8 cellular contexts compared by ENCODE assay signal in the genomic region with DNA sequence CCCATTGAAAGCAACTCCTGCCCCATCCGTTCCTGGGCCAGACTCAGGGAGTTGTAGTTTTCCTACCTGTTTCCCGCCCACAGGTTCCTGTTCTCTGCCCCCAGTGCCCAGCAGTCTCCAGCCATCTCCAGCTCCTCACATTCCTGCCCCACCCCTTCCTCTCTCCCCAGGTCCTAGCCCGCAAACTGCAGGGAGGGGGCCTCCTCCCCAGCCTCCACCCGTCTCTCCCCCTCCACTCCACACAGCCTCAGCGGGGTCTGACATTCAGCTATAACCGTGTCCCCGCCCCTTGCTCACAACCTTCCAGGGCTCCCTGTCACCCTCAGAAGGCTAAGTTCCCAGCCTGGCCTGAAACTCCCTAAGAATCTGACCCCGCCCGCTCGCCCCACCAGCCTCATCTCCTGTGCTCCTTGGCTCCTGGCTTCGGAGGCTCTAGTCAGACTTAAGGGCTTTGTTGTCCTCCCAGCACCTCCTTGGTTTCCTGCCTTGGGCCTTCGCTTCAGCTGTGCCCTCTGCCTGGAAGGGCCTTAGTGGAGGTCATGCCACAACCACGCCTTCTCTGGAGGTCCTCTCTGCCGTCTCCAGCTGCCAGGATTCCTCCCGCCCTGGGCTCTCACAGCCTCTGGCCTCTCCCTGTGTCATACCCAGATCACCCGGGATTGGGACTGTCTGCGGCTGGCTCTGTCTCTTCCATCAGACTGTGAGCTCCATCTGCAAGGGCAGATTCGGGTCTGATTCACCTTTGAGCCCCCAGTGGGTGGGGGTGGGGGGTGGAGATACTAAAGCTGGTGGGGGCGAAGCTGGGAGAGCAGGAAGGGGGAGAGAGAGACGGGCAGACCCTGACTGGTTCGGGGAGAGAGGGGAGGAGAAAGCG. TPM values are rescaled to one million over a fixed set of nuclear protein-coding genes. Genes with fewer than 3 reads are reported as not detected.
DNase-seq lines count a peak whose midpoint lies in the region; ATAC-seq and TF ChIP-seq lines count a peak whose summit lies in the region.

No MANE protein-coding gene starts in this region.

- peak overlapping the region; percentile 92 for H2AFZ ChIP-seq in PC-3 (ENCODE audit: low read length)

- peaks cover 11% of the 10 kb centered on the region for H4K20me1 ChIP-seq in PC-3 (ENCODE audit: low read length)

- H3K79me2 ChIP-seq in PC-3 (ENCODE audit: low read length) = peaks cover 65% of the 10 kb centered on the region

- peak overlapping the region; percentile 91 for H3K4me2 ChIP-seq in PC-3 (ENCODE audit: low read length)

- H3K4me1 ChIP-seq in PC-3 (ENCODE audit: insufficient read depth, low read length) (peaks cover 42% of the 10 kb centered on the region), spleen (peaks cover 3 to 66% (median 41%) of the 10 kb centered on the region in 6 donors)

- H3F3A ChIP-seq in PC-3 (ENCODE audit: low read length, unreplicated experiment) = no peaks in the 10 kb centered on the region

- H3K9ac ChIP-seq in PC-3 (ENCODE audit: low read length) = peak overlapping the region; percentile 74

- no peaks in the 10 kb centered on the region for H3K9me2 ChIP-seq in PC-3 (replicated peaks; ENCODE audit: low read length)

- H3K36me3 ChIP-seq in PC-3 (ENCODE audit: low read depth, low read length) (peaks cover under 1% of the 10 kb centered on the region), spleen (no peaks in the 10 kb centered on the region)

- WGBS in spleen, 5 donors = 18 to 28% (median 27%) methylated on average over 22 of the region's 22 CpGs

- ATAC-seq in PC-3 (peak; percentile 46), GM21786 (IDR thresholded peaks at IDR 0.05; ENCODE audit: unreplicated experiment) (no peak)

- H3K27ac ChIP-seq in PC-3 (ENCODE audit: low read length) (peak overlapping the region; percentile 62), spleen (peak overlapping the region in 7 of 8 donors; percentile 70 to 93 (median 87))

- no peak for TF ChIP-seq CTCF in GM10266 (IDR thresholded peaks at IDR 0.05; ENCODE audit: control insufficient read depth, insufficient read depth, low read depth, missing control alignments)
- TF ChIP-seq CTCF in PC-3 (conservative IDR thresholded peaks at IDR 0.05; ENCODE audit: low read depth, low read length) = no peak
- no peak for TF ChIP-seq CTCF in spleen (IDR thresholded peaks at IDR 0.05 in 8 of 11, conservative IDR thresholded peaks at IDR 0.05 in 3 of 11)

- POLR2A ChIA-PET in PC-3 (lab: Charles Lee; ENCODE audit: unreplicated experiment) = no interaction called here

- peak; percentile 21 for DNase-seq in GM10266 (ENCODE audit: extremely low spot score)
- peak; percentile 62 for DNase-seq in PC-3
- peak; percentile 53 for DNase-seq in cerebellum (ENCODE audit: low spot score)
- peak; percentile 65 for DNase-seq in kidney glomerular epithelial cell (lab: John Stamatoyannopoulos, UW)
- peak; percentile 77 for DNase-seq in spleen
- no peak for DNase-seq in HUDEP-2 (lab: John Stamatoyannopoulos, UW; ENCODE audit: unreplicated experiment in 76 of 76)
- DNase-seq in GOT3 (lab: John Stamatoyannopoulos, UW) = no peak

- H3K4me3 ChIP-seq in PC-3 (ENCODE audit: low read length) (peak overlapping the region; percentile 76), spleen (peak overlapping the region in 6 of 8 donors; percentile 2 to 84 (median 68))

- H3K27me3 ChIP-seq in PC-3 (ENCODE audit: low read length) (no peaks in the 10 kb centered on the region), spleen (replicated peaks in 1 of 7) (peaks cover 0 to 70% (median 20%) of the 10 kb centered on the region in 7 donors)

- CTCF ChIA-PET in PC-3 (lab: Charles Lee) = interaction anchor here (1.2 kb wide), 1 partner anchor 27 kb away, joined by 6 read pairs; no protein-coding TSS in a partner anchor

- TSS peak; percentile 70 for BruUV-seq in PC-3 (replicated peaks; lab: Mats Ljungman, UMichigan)

- no peak for TF ChIP-seq POLR2A in spleen (IDR thresholded peaks at IDR 0.05)

- H3K9me3 ChIP-seq in PC-3 (ENCODE audit: low read length) (no peaks in the 10 kb centered on the region), spleen (peaks cover 0 to 12% (median 0%) of the 10 kb centered on the region in 8 donors)

- intact Hi-C loops in PC-3 (cut with micrococcal nuclease) (no loop called here), spleen (cut with DNase I; ENCODE audit: low total_unique reads) (no loop called here)

RNA-seq across cellular contexts. Expression of a gene that starts 5.1 kb away (rescaled TPM):
- total RNA-seq in PC-3 (2014; rRNA removed) = 10.1 and 12.2 TPM in 2 replicates
- 3.8 TPM for total RNA-seq in cerebellum
- total RNA-seq in spleen = 10 to 100 TPM; 16.4 to 29.3 (median 20.1) TPM
- polyA plus RNA-seq in spleen = 10 to 100 TPM in 2 of 3 donors, 1 to 10 TPM in 1; 9.6 to 44.2 (median 20.2) TPM

RNA-seq across cellular contexts. Expression of a gene that starts 35.8 kb away (rescaled TPM):
- total RNA-seq in PC-3 (2014; rRNA removed) (not detected in 2 replicates), cerebellum (2.7 TPM), spleen (under 1 TPM in 2 of 7 donors, not detected in 5; 0.22 to 0.54 TPM)
- polyA plus RNA-seq in spleen = under 1 TPM in 2 of 3 donors, not detected in 1; 0.11 to 0.58 TPM

RNA-seq across cellular contexts. Expression of a gene that starts 41.4 kb away (rescaled TPM):
- total RNA-seq in PC-3 (2014; rRNA removed) (not detected in 2 replicates), cerebellum (1.6 TPM), spleen (100 to 1,000 TPM in 1 of 7 donors, 10 to 100 TPM in 4, not detected in 2; 40.1 to 101 (median 84.4) TPM)
- polyA plus RNA-seq in spleen = 10 to 100 TPM; 13.3 to 20.8 (median 15.9) TPM

RNA-seq across cellular contexts. Expression of a gene that starts 57.8 kb away (rescaled TPM):
- total RNA-seq in PC-3 (2014; rRNA removed) (not detected in 2 replicates), cerebellum (0.27 TPM), spleen (10 to 100 TPM in 1 of 7 donors, 1 to 10 TPM in 4, not detected in 2; 5.9 to 12.9 (median 9.8) TPM)
- not detected for polyA plus RNA-seq in spleen

Comparison
In these comparisons a context has a peak if more than half of its experiments do, and no peak if none do; other contexts are left out.
1. DNase-seq: peak in GM10266 (single experiment), PC-3 (single experiment), cerebellum (single experiment), kidney glomerular epithelial cell (single experiment) and spleen (single experiment); none in HUDEP-2 (0 of 76) and GOT3 (single experiment).